In the genomic region with DNA sequence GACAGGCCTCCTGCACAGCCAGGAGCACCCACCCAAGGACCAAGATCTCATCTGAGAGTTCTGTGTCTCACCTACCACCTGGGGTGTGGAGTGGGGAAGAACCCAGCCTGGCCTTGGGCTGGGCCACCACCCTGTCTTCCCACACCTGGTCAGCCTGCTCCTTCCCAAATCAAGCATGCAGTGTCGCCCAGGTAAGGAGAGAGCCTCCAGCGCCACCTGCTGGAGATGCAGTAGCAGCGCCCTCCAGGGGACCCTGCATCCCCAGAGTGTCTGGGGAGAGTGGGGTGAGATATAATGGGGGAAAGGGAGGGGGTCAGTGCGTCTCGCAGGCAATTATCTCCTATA, we compare ENCODE assay signal across 8 cellular contexts. TPM values are rescaled to one million over a fixed set of nuclear protein-coding genes. Genes with fewer than 3 reads are reported as not detected.
DNase-seq lines count a peak whose midpoint lies in the region; ATAC-seq, FAIRE-seq and TF ChIP-seq lines count a peak whose summit lies in the region.

No MANE protein-coding gene starts in this region.

- no peaks in the 10 kb centered on the region for H3K4me1 Mint-ChIP-seq in glutamatergic neuron (ENCODE audit: low read depth, unreplicated experiment)

- no peak overlapping the region for H3K4me3 Mint-ChIP-seq in glutamatergic neuron (ENCODE audit: unreplicated experiment)

- H3K27me3 ChIP-seq in psoas muscle (ENCODE audit: insufficient read depth in 3 of 3, low read length in 2 of 3) = peaks cover 0 to 24% (median 6%) of the 10 kb centered on the region in 3 donors

- H3K36me3 Mint-ChIP-seq in glutamatergic neuron (ENCODE audit: unreplicated experiment) = no peaks in the 10 kb centered on the region

- peak; percentile 54 for DNase-seq in D721Med (ENCODE audit: insufficient read length, low spot score)
- DNase-seq in HT1080 (ENCODE audit: low read depth) = peak; percentile 34
- peak; percentile 28 for DNase-seq in RPMI7951 (ENCODE audit: low read depth)
- peak; percentile 51 for DNase-seq in activated effector memory CD4-positive, alpha-beta T cell treated with Interleukin-2 at 50 U/mL for 16 hours
- peak; percentile 77 for DNase-seq in glutamatergic neuron
- DNase-seq in psoas muscle = peak; percentile 55 to 85

- H3K9me3 ChIP-seq in psoas muscle = no peaks in the 10 kb centered on the region

- no peak overlapping the region for H3K27ac ChIP-seq in psoas muscle

- H3K27me3 Mint-ChIP-seq in glutamatergic neuron (ENCODE audit: unreplicated experiment) = peaks cover 3% of the 10 kb centered on the region

- H3K27ac Mint-ChIP-seq in glutamatergic neuron (ENCODE audit: unreplicated experiment) = no peak overlapping the region

- no peak for FAIRE-seq in D721Med (lab: Jason Lieb, UNC)

- H3K4me3 ChIP-seq in psoas muscle = no peak overlapping the region

- no peaks in the 10 kb centered on the region for H3K4me1 ChIP-seq in psoas muscle

- no peaks in the 10 kb centered on the region for H3K36me3 ChIP-seq in psoas muscle (ENCODE audit: insufficient read depth in 1 of 2, low read depth in 1 of 2)

- H3K9me3 Mint-ChIP-seq in glutamatergic neuron (ENCODE audit: unreplicated experiment) = no peaks in the 10 kb centered on the region

- WGBS in psoas muscle, 3 donors = 2 to 6% (median 3%) methylated on average over 5 of the region's 5 CpGs

- TF ChIP-seq CTCF in D721Med (IDR thresholded peaks at IDR 0.05; ENCODE audit: insufficient read depth, missing control alignments) (peak; percentile 93), glutamatergic neuron (IDR thresholded peaks at IDR 0.05; ENCODE audit: partially characterized antibody, unreplicated experiment) (peak; percentile 77), psoas muscle (IDR thresholded peaks at IDR 0.05) (peak; percentile 88)

- ATAC-seq in psoas muscle (peak; percentile 87 to 96 (median 90)), GM21737 (IDR thresholded peaks at IDR 0.05; ENCODE audit: unreplicated experiment) (no peak), HG02884 (IDR thresholded peaks at IDR 0.05; ENCODE audit: unreplicated experiment) (no peak)

- intact Hi-C loops in psoas muscle (cut with DNase I) = loop anchor here (1.0 kb wide), 1 partner anchor 56 kb away; no protein-coding TSS in a partner anchor

RNA-seq across cellular contexts. Expression of a gene that starts 32.3 kb away (rescaled TPM):
- total RNA-seq in HT1080 (2014; rRNA removed; shearing (Covaris generic)) = 62.1 and 78.4 TPM in 2 replicates
- polyA plus RNA-seq in HT1080 (2015; cell fraction: cytosol; rRNA removed) = 76.9 and 86.2 TPM in 2 replicates
- 60.8 and 66.9 TPM in 2 replicates for polyA plus RNA-seq in HT1080 (2015; cell fraction: nucleus; rRNA removed)
- 53.2 and 58.2 TPM in 2 replicates for total RNA-seq in RPMI7951 (2014; rRNA removed; shearing (Covaris generic))
- total RNA-seq in glutamatergic neuron (ENCODE audit: unreplicated experiment) = 35.7 TPM
- total RNA-seq in psoas muscle = 10 to 100 TPM; 29.7 to 35.8 (median 33.4) TPM
- 10 to 100 TPM; 24.4 to 79.7 (median 34.7) TPM for polyA plus RNA-seq in psoas muscle

RNA-seq across cellular contexts. Expression of a gene that starts 35.1 kb away (rescaled TPM):
- not detected in 2 replicates for total RNA-seq in HT1080 (2014; rRNA removed; shearing (Covaris generic))
- not detected in 2 replicates for polyA plus RNA-seq in HT1080 (2015; cell fraction: cytosol; rRNA removed)
- polyA plus RNA-seq in HT1080 (2015; cell fraction: nucleus; rRNA removed) = not detected in 2 replicates
- not detected in 2 replicates for total RNA-seq in RPMI7951 (2014; rRNA removed; shearing (Covaris generic))
- total RNA-seq in glutamatergic neuron (ENCODE audit: unreplicated experiment) (not detected), psoas muscle (under 1 TPM in 1 of 4 donors, not detected in 3; 0.39 TPM)
- polyA plus RNA-seq in psoas muscle = 1 to 10 TPM in 1 of 3 donors, under 1 TPM in 1, not detected in 1; 0.37 to 1.6 TPM

RNA-seq across cellular contexts. Expression of a gene that starts 40.6 kb away (rescaled TPM):
- 66.4 and 72.4 TPM in 2 replicates for total RNA-seq in HT1080 (2014; rRNA removed; shearing (Covaris generic))
- 136 and 145 TPM in 2 replicates for polyA plus RNA-seq in HT1080 (2015; cell fraction: cytosol; rRNA removed)
- polyA plus RNA-seq in HT1080 (2015; cell fraction: nucleus; rRNA removed) = 380 and 424 TPM in 2 replicates
- total RNA-seq in RPMI7951 (2014; rRNA removed; shearing (Covaris generic)) = 395 and 413 TPM in 2 replicates
- total RNA-seq in glutamatergic neuron (ENCODE audit: unreplicated experiment) (113 TPM), psoas muscle (10 to 100 TPM; 25.1 to 52.3 (median 35.7) TPM)
- polyA plus RNA-seq in psoas muscle = 10 to 100 TPM; 33.5 to 48.6 (median 39.1) TPM

RNA-seq across cellular contexts. Expression of a gene that starts 46.3 kb away (rescaled TPM):
- not detected in 2 replicates for total RNA-seq in HT1080 (2014; rRNA removed; shearing (Covaris generic))
- polyA plus RNA-seq in HT1080 (2015; cell fraction: cytosol; rRNA removed) = not detected in 2 replicates
- polyA plus RNA-seq in HT1080 (2015; cell fraction: nucleus; rRNA removed) = not detected in 2 replicates
- total RNA-seq in RPMI7951 (2014; rRNA removed; shearing (Covaris generic)) = not detected in 2 replicates
- total RNA-seq in glutamatergic neuron (ENCODE audit: unreplicated experiment) (not detected), psoas muscle (1 to 10 TPM in 2 of 4 donors, under 1 TPM in 2; 0.28 to 2.1 (median 0.92) TPM)
- polyA plus RNA-seq in psoas muscle = 1 to 10 TPM in 1 of 3 donors, under 1 TPM in 2; 0.08 to 3.6 (median 0.13) TPM

Comparison
In these comparisons a context has a peak if more than half of its experiments do, and no peak if none do; other contexts are left out.
1. ATAC-seq: peak in psoas muscle (4 of 4); none in GM21737 (single experiment) and HG02884 (single experiment).
2. Peak in every context shown above with its lines, with median percentiles within 50 percentile points of each other: DNase-seq and CTCF ChIP-seq.